In genomic region chr14:83798421-83798820, GRCh38 we compare ENCODE assay signal across 22 cellular contexts.
DNase-seq lines count a peak whose midpoint lies in the region; ATAC-seq and TF ChIP-seq lines count a peak whose summit lies in the region.
"Had no signal": no experiment of that assay in that cellular context is flagged by ENCODE, and none has a peak within 500 bp of the region (broad histone marks: within the 10 kb centered on the region; RNA-seq: fewer than 3 reads in every experiment).

No MANE protein-coding gene starts in this region.

- no peak overlapping the region for H3K4me3 ChIP-seq in SJCRH30
- H3K4me3 ChIP-seq in kidney epithelial cell (ENCODE audit: low read depth, low read length): no peak overlapping the region
- H3K4me3 ChIP-seq: A549, BLaER1, GM12878, HAP-1, K562 had no signal

- POLR2A ChIA-PET in activated CD8-positive, alpha-beta T cell treated with anti-CD3 and anti-CD28 coated beads, Interleukin-2, amount 10 ng/mL, durations not matched to agents 7 days and 5 days (lab: Charles Lee): no interaction called here

- peak overlapping the region; percentile 61 for H3K27ac ChIP-seq in SJCRH30
- H3K27ac ChIP-seq: 22Rv1, A549, BLaER1, HL-60 had no signal

- peaks cover 17% of the 10 kb centered on the region for H3K4me1 ChIP-seq in SJCRH30
- H3K4me1 ChIP-seq: A549, BLaER1, HAP-1 had no signal

- peaks cover 7% of the 10 kb centered on the region for H3K9me3 Mint-ChIP-seq in nephron
- peaks cover 9% of the 10 kb centered on the region for H3K9me3 Mint-ChIP-seq in activated CD8-positive, alpha-beta T cell treated with anti-CD3 and anti-CD28 coated beads, Interleukin-2, amount 10 ng/mL, durations not matched to agents 7 days and 5 days (ENCODE audit: insufficient read depth)

- H3K27ac Mint-ChIP-seq in nephron: peak overlapping the region; percentile 42 to 80 (median 67)
- H3K27ac Mint-ChIP-seq in activated CD8-positive, alpha-beta T cell treated with anti-CD3 and anti-CD28 coated beads, Interleukin-2, amount 10 ng/mL, durations not matched to agents 7 days and 5 days: no peak overlapping the region
- H3K27ac Mint-ChIP-seq: CD14-positive monocyte; CD4-positive, alpha-beta memory T cell had no signal

- in situ Hi-C loops in ACHN (cut with HindIII; ENCODE audit: low pct_ligation_motif_present, low pct_unique_long_range_greater_than_20kb, low sequenced_read_pairs): no loop called here

- no peak overlapping the region for H3K4me3 Mint-ChIP-seq in nephron
- H3K4me3 Mint-ChIP-seq in activated CD8-positive, alpha-beta T cell treated with anti-CD3 and anti-CD28 coated beads, Interleukin-2, amount 10 ng/mL, durations not matched to agents 7 days and 5 days: no peak overlapping the region
- H3K4me3 Mint-ChIP-seq: CD14-positive monocyte had no signal

- ATAC-seq in activated CD8-positive, alpha-beta T cell treated with anti-CD3 and anti-CD28 coated beads, Interleukin-2, amount 10 ng/mL, durations not matched to agents 7 days and 5 days: no peak
- no peak for ATAC-seq in HG03280 (IDR thresholded peaks at IDR 0.05; ENCODE audit: unreplicated experiment)
- ATAC-seq in HG03045 (IDR thresholded peaks at IDR 0.05; ENCODE audit: unreplicated experiment): no peak
- ATAC-seq: A549, GM12878, K562 had no signal

- no peak for TF ChIP-seq CTCF in kidney epithelial cell (IDR thresholded peaks at IDR 0.05; ENCODE audit: insufficient read depth, low read length, poor library complexity, severe bottlenecking)
- no peak for TF ChIP-seq CTCF in nephron (IDR thresholded peaks at IDR 0.05; ENCODE audit: unreplicated experiment in 3 of 3)

- H3K9me3 ChIP-seq in SJCRH30 (replicated peaks): no peaks in the 10 kb centered on the region
- H3K9me3 ChIP-seq: A549, BLaER1, HAP-1 had no signal

- DNase-seq in ACHN (peak; percentile 80), SJCRH30 (no peak), kidney epithelial cell (ENCODE audit: low read depth) (peak; percentile 45), COLO829 (ENCODE audit: low spot score) (no peak)
- DNase-seq in activated CD8-positive, alpha-beta T cell treated with anti-CD3 and anti-CD28 coated beads, Interleukin-2, amount 10 ng/mL, durations not matched to agents 7 days and 5 days: no peak
- DNase-seq: Calu3; CD4-positive, alpha-beta memory T cell; DMS 273 treated with DMSO at 0.1 percent for 48 hours; DMS53; DND-41; EL had no signal

- H3K36me3 ChIP-seq in SJCRH30 (no peaks in the 10 kb centered on the region), kidney epithelial cell (ENCODE audit: control insufficient read depth, insufficient read depth, low read length) (no peaks in the 10 kb centered on the region)
- H3K36me3 ChIP-seq: BLaER1, HAP-1 had no signal

- CTCF ChIA-PET in activated CD8-positive, alpha-beta T cell treated with anti-CD3 and anti-CD28 coated beads, Interleukin-2, amount 10 ng/mL, durations not matched to agents 7 days and 5 days (lab: Charles Lee): no interaction called here

- H3K4me1 Mint-ChIP-seq in nephron: peaks cover 19% of the 10 kb centered on the region
- no peaks in the 10 kb centered on the region for H3K4me1 Mint-ChIP-seq in activated CD8-positive, alpha-beta T cell treated with anti-CD3 and anti-CD28 coated beads, Interleukin-2, amount 10 ng/mL, durations not matched to agents 7 days and 5 days (ENCODE audit: low read depth)
- H3K4me1 Mint-ChIP-seq: CD14-positive monocyte; CD4-positive, alpha-beta memory T cell had no signal

- no peaks in the 10 kb centered on the region for H3K27me3 ChIP-seq in SJCRH30
- H3K27me3 ChIP-seq in kidney epithelial cell (ENCODE audit: control insufficient read depth, insufficient read depth, low read length): no peaks in the 10 kb centered on the region
- H3K27me3 ChIP-seq: BLaER1 had no signal

- no peaks in the 10 kb centered on the region for H3K36me3 Mint-ChIP-seq in nephron (ENCODE audit: low read depth)
- H3K36me3 Mint-ChIP-seq in activated CD8-positive, alpha-beta T cell treated with anti-CD3 and anti-CD28 coated beads, Interleukin-2, amount 10 ng/mL, durations not matched to agents 7 days and 5 days (ENCODE audit: low read depth): no peaks in the 10 kb centered on the region
- H3K36me3 Mint-ChIP-seq: CD14-positive monocyte; CD4-positive, alpha-beta memory T cell had no signal

- H3K27me3 Mint-ChIP-seq in nephron (ENCODE audit: low read depth): no peaks in the 10 kb centered on the region
- no peaks in the 10 kb centered on the region for H3K27me3 Mint-ChIP-seq in activated CD8-positive, alpha-beta T cell treated with anti-CD3 and anti-CD28 coated beads, Interleukin-2, amount 10 ng/mL, durations not matched to agents 7 days and 5 days (ENCODE audit: low read depth)
- H3K27me3 Mint-ChIP-seq: CD4-positive, alpha-beta memory T cell had no signal

Comparison
In these comparisons a context has a peak if more than half of its experiments do, and no peak if none do; other contexts are left out.
1. DNase-seq: peak in ACHN (single experiment) and kidney epithelial cell (single experiment); none in SJCRH30 (0 of 2), activated CD8-positive, alpha-beta T cell treated with anti-CD3 and anti-CD28 coated beads, Interleukin-2, amount 10 ng/mL, durations not matched to agents 7 days and 5 days (single experiment) and COLO829 (single experiment).